ENCODE assay signal across 25 cellular contexts in genomic region chr16:74830646-74831045, GRCh38. TPM values are rescaled to one million over a fixed set of nuclear protein-coding genes. Genes with fewer than 3 reads are reported as not detected.
A peak's percentile ranks its signal among the peaks of the same experiment; 100 is the strongest.
DNase-seq lines count a peak whose midpoint lies in the region; ATAC-seq, FAIRE-seq and TF ChIP-seq lines count a peak whose summit lies in the region.
"Had no signal": no experiment of that assay in that cellular context is flagged by ENCODE, and none has a peak within 500 bp of the region (broad histone marks: within the 10 kb centered on the region; RNA-seq: fewer than 3 reads in every experiment).

No MANE protein-coding gene starts in this region.

- H3K27ac ChIP-seq in heart left ventricle = no peak overlapping the region
- H3K27ac ChIP-seq: A549, HL-60, KMS-11, SJSA1 had no signal

- FAIRE-seq in HTR-8/SVneo (lab: Jason Lieb, UNC) = no peak
- FAIRE-seq: A549, RCC 7860 had no signal

- H3K4me1 ChIP-seq in heart left ventricle = no peaks in the 10 kb centered on the region
- H3K4me1 ChIP-seq: A549, SJSA1 had no signal

- H3K4me3 ChIP-seq in fibroblast of villous mesenchyme (ENCODE audit: low read depth, low read length) = no peak overlapping the region
- H3K4me3 ChIP-seq in heart left ventricle = no peak overlapping the region
- H3K4me3 ChIP-seq: A549, GM23338, HAP-1, SJSA1 had no signal

- intact Hi-C loops in heart left ventricle (cut with DNase I) = no loop called here

- TF ChIP-seq POLR2A in heart left ventricle (IDR thresholded peaks at IDR 0.05) = no peak

- H3K9me3 ChIP-seq in heart left ventricle = peaks cover 0 to 27% (median 8%) of the 10 kb centered on the region in 12 donors
- H3K9me3 ChIP-seq: HAP-1, SJSA1 had no signal

- WGBS in heart left ventricle, 4 donors = 59 to 71% (median 63%) methylated on average over 3 of the region's 3 CpGs

- no peak for TF ChIP-seq CTCF in fibroblast of villous mesenchyme (IDR thresholded peaks at IDR 0.05; ENCODE audit: insufficient read depth, low read depth, low read length)
- no peak for TF ChIP-seq CTCF in heart left ventricle (IDR thresholded peaks at IDR 0.05)

- ATAC-seq in heart left ventricle (no peak), GM18517 (IDR thresholded peaks at IDR 0.05; ENCODE audit: unreplicated experiment) (no peak), GM19463 (IDR thresholded peaks at IDR 0.05; ENCODE audit: unreplicated experiment) (no peak)
- ATAC-seq: A549, GM23338, Right ventricle myocardium inferior had no signal

- no peaks in the 10 kb centered on the region for H3K36me3 ChIP-seq in heart left ventricle
- H3K36me3 ChIP-seq: HAP-1, SJSA1 had no signal

- DNase-seq in A172 (ENCODE audit: low spot score) = peak; percentile 18
- peak; percentile 19 for DNase-seq in HTR-8/SVneo (ENCODE audit: insufficient read length, low spot score)
- peak; percentile 44 for DNase-seq in amniotic epithelial cell (ENCODE audit: low read depth)
- peak; percentile 17 for DNase-seq in fibroblast of villous mesenchyme (ENCODE audit: low read depth)
- no peak for DNase-seq in heart left ventricle
- DNase-seq in NCI-H2029 (lab: John Stamatoyannopoulos, UW) = no peak
- DNase-seq: CD4-positive, CD25-positive, alpha-beta regulatory T cell; DMS 273 treated with DMSO at 0.1 percent for 48 hours; DMS79 treated with DMSO at 0.1 percent for 48 hours; NCI-H1105; NCI-H2081; NCI-H446; NCI-H69; NK-92 treated with Interleukin-12 subunit alpha and Interleukin-12 subunit beta, amount 100 ng/mL, for 24 hours had no signal

- no peaks in the 10 kb centered on the region for H3K27me3 ChIP-seq in heart left ventricle

RNA-seq across cellular contexts. Expression of gene FA2H, which starts 56.0 kb away (rescaled TPM):
- total RNA-seq in A172 (2014; rRNA removed; shearing (Covaris generic)) = 0.03 TPM in 1 of 2 replicates, not detected in the other
- total RNA-seq in fibroblast of villous mesenchyme (not detected in 2 replicates), heart left ventricle (under 1 TPM in 2 of 9 donors, not detected in 7; 0.28 to 0.50 TPM)
- 1 to 10 TPM in 1 of 2 donors, under 1 TPM in 1; 0.04 to 1.9 TPM for polyA plus RNA-seq in heart left ventricle
- total RNA-seq: SJSA1 had no signal
- polyA plus RNA-seq: BJ; CD4-positive, CD25-positive, alpha-beta regulatory T cell had no signal

Comparison
In these comparisons a context has a peak if more than half of its experiments do, and no peak if none do; other contexts are left out.
1. DNase-seq: peak in A172 (single experiment), HTR-8/SVneo (single experiment), amniotic epithelial cell (single experiment) and fibroblast of villous mesenchyme (single experiment); none in heart left ventricle (0 of 5) and NCI-H2029 (single experiment).